ENCODE assay signal across 8 cellular contexts in genomic region chr19:49085020-49085867, GRCh38. TPM values are rescaled to one million over a fixed set of nuclear protein-coding genes. Genes with fewer than 3 reads are reported as not detected.
DNase-seq lines count a peak whose midpoint lies in the region; ATAC-seq, FAIRE-seq and TF ChIP-seq lines count a peak whose summit lies in the region.

A gene with protein sequence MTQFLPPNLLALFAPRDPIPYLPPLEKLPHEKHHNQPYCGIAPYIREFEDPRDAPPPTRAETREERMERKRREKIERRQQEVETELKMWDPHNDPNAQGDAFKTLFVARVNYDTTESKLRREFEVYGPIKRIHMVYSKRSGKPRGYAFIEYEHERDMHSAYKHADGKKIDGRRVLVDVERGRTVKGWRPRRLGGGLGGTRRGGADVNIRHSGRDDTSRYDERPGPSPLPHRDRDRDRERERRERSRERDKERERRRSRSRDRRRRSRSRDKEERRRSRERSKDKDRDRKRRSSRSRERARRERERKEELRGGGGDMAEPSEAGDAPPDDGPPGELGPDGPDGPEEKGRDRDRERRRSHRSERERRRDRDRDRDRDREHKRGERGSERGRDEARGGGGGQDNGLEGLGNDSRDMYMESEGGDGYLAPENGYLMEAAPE (plus strand): TSS chr19:49085451. CDS start chr19:49086415, 964 bp downstream.

- TF ChIP-seq CTCF in esophagus muscularis mucosa (IDR thresholded peaks at IDR 0.05), result peak in 1 of 3 experiments; percentile 6

- peaks cover 40% of the 10 kb centered on the region for H3K36me3 ChIP-seq in KOPT-K1 (ENCODE audit: insufficient read depth, low read length)
- H3K36me3 ChIP-seq in esophagus muscularis mucosa, result peaks cover 14 to 37% (median 25%) of the 10 kb centered on the region in 4 donors

- under 1% methylated on average over 23 of the region's 89 CpGs for WGBS in esophagus muscularis mucosa

- H3K4me3 ChIP-seq in esophagus muscularis mucosa, result peak within 1 kb of the TSS; percentile 72 to 97 (median 88)

- intact Hi-C loops in esophagus muscularis mucosa (cut with DNase I), result no loop called here

- peaks cover 24 to 49% (median 37%) of the 10 kb centered on the region in 4 donors for H3K4me1 ChIP-seq in esophagus muscularis mucosa

- FAIRE-seq in RCC 7860 (lab: Jason Lieb, UNC), result peak; percentile 65

- H3K36me3 Mint-ChIP-seq in activated T-cell treated with anti-CD3 and anti-CD28 coated beads, Interleukin-2, amount 50 U/mL, for 72 hours (ENCODE audit: insufficient read depth in 2 of 2), result peaks cover 10 to 20% of the 10 kb centered on the region in 2 donors

- peak within 1 kb of the TSS; percentile 98 to 100 for H3K4me3 Mint-ChIP-seq in activated T-cell treated with anti-CD3 and anti-CD28 coated beads, Interleukin-2, amount 50 U/mL, for 72 hours

- TF ChIP-seq POLR2A in esophagus muscularis mucosa (IDR thresholded peaks at IDR 0.05; ENCODE audit: low read depth), result peak; percentile 91

- peak; percentile 89 for ATAC-seq in GM21737 (IDR thresholded peaks at IDR 0.05; ENCODE audit: unreplicated experiment)
- peak; percentile 97 to 98 for ATAC-seq in activated T-cell treated with anti-CD3 and anti-CD28 coated beads, Interleukin-2, amount 50 U/mL, for 72 hours (replicated peaks in 1 of 2)

- no peaks in the 10 kb centered on the region for H3K27me3 ChIP-seq in esophagus muscularis mucosa

- H3K9me3 Mint-ChIP-seq in activated T-cell treated with anti-CD3 and anti-CD28 coated beads, Interleukin-2, amount 50 U/mL, for 72 hours, result no peaks in the 10 kb centered on the region

- H3K27ac Mint-ChIP-seq in activated T-cell treated with anti-CD3 and anti-CD28 coated beads, Interleukin-2, amount 50 U/mL, for 72 hours, result peak within 1 kb of the TSS; percentile 83

- DNase-seq in DMS53 (lab: John Stamatoyannopoulos, UW) (peak; percentile 100), RCC 7860 (ENCODE audit: low spot score) (peak; percentile 96), esophagus muscularis mucosa (ENCODE audit: extremely low spot score) (peak; percentile 100), myocyte (ENCODE audit: low read depth) (peak; percentile 99)
- DNase-seq in activated T-cell treated with anti-CD3 and anti-CD28 coated beads, Interleukin-2, amount 50 U/mL, for 72 hours, result peak; percentile 100
- DNase-seq in stimulated activated CD8-positive, alpha-beta memory T cell treated with anti-CD3 and anti-CD28 coated beads, Interleukin-7, amount 100 ng/mL, for 48 hours (ENCODE audit: extremely low read depth in 1 of 2, low read depth in 1 of 2), result peak; percentile 99

- H3K4me1 Mint-ChIP-seq in activated T-cell treated with anti-CD3 and anti-CD28 coated beads, Interleukin-2, amount 50 U/mL, for 72 hours (ENCODE audit: low read depth), result peaks cover 41% of the 10 kb centered on the region

- H3K27ac ChIP-seq in KOPT-K1 (ENCODE audit: low read depth, low read length, poor library complexity, severe bottlenecking) (peak within 1 kb of the TSS; percentile 87), esophagus muscularis mucosa (replicated peaks in 1 of 4) (peak within 1 kb of the TSS; percentile 83 to 95 (median 89))

- peaks cover 6% of the 10 kb centered on the region for H3K27me3 Mint-ChIP-seq in activated T-cell treated with anti-CD3 and anti-CD28 coated beads, Interleukin-2, amount 50 U/mL, for 72 hours (ENCODE audit: low read depth)

- TF ChIP-seq EP300 in esophagus muscularis mucosa (IDR thresholded peaks at IDR 0.05), result no peak

- H3K9me3 ChIP-seq in KOPT-K1 (ENCODE audit: insufficient read depth, low read length, poor library complexity, severe bottlenecking), result no peaks in the 10 kb centered on the region
- no peaks in the 10 kb centered on the region for H3K9me3 ChIP-seq in esophagus muscularis mucosa

RNA-seq across cellular contexts. Expression of the gene that starts here (rescaled TPM):
- total RNA-seq in activated T-cell treated with anti-CD3 and anti-CD28 coated beads, Interleukin-2, amount 50 U/mL, for 72 hours, result 100 to 1,000 TPM; 165 to 175 TPM
- 100 to 1,000 TPM; 101 to 209 (median 145) TPM for total RNA-seq in esophagus muscularis mucosa
- total RNA-seq in myocyte, result 312 and 331 TPM in 2 replicates
- polyA plus RNA-seq in myocyte (2012), result 233 TPM

Comparison
In these comparisons a context has a peak if more than half of its experiments do, and no peak if none do; other contexts are left out.
1. Peak in every context shown above with its lines: DNase-seq, ATAC-seq, H3K4me3 ChIP-seq and H3K27ac ChIP-seq.